8 cellular contexts compared by ENCODE assay signal in the genomic region with DNA sequence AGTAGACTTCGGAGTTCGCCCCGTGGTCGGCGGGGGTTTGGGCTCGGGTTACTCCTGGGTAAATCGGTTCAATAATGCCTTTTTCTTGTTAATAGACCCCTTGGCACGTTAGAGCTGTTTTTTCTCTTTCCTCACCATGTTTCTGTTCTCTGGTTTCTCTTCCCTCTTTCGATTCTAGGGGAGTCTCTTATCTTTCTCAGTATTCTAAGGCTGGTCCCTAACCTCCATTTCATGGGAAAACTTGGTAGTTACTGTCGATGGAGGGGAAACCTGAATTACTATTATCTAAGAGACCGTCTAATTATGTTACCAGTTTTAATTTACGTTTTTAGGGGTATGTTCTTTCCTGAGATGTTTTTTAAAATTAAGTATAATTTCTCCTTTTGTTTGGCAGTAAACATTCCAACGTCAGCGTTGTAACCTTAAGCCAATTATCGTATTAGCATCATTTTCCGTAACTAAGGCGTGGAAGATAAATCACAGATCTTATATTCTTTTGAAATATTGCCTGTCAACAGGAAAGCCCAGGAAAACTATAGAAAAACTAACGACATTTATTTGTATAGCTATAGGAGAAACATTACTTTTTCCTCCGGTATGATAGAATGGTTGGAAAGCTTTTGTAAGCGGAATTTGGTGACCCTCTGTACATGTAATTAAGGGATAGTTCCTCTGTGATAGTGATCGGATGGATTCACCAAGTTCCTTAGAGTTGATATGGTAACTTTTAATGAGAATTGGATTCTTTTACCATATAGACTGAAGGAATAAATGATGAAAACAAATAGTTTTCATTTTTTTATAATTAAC. TPM values are rescaled to one million over a fixed set of nuclear protein-coding genes. Genes with fewer than 3 reads are reported as not detected.
A peak's percentile ranks its signal among the peaks of the same experiment; 100 is the strongest.
DNase-seq lines count a peak whose midpoint lies in the region; ATAC-seq and TF ChIP-seq lines count a peak whose summit lies in the region.

No MANE protein-coding gene starts in this region.

- TF ChIP-seq CTCF in cardiac fibroblast (IDR thresholded peaks at IDR 0.05; ENCODE audit: low read depth, low read length), result no peak

- 4% methylated on average over 21 of the region's 21 CpGs for WGBS in urinary bladder

- H3K36me3 ChIP-seq in urinary bladder (ENCODE audit: insufficient read depth), result no peaks in the 10 kb centered on the region

- peak overlapping the region; percentile 99 for H3K27ac ChIP-seq in urinary bladder (ENCODE audit: low read depth)

- peak; percentile 29 for DNase-seq in ELR (ENCODE audit: low read depth)
- DNase-seq in MV-4-11 (lab: John Stamatoyannopoulos, UW), result peak; percentile 56
- peak; percentile 33 to 34 for DNase-seq in cardiac fibroblast (ENCODE audit: low read depth in 2 of 2)
- peak; percentile 35 to 39 for DNase-seq in lung microvascular endothelial cell (ENCODE audit: low read depth in 2 of 2)
- no peak for DNase-seq in NCI-H526 (lab: John Stamatoyannopoulos, UW)
- no peak for DNase-seq in 8988T

- H3K4me1 ChIP-seq in urinary bladder (ENCODE audit: insufficient read depth), result no peaks in the 10 kb centered on the region

- H3K4me3 ChIP-seq in cardiac fibroblast (replicated peaks in 1 of 2; ENCODE audit: low read depth in 2 of 2, low read length in 2 of 2), result peak overlapping the region; percentile 82 to 87
- peak overlapping the region; percentile 82 for H3K4me3 ChIP-seq in urinary bladder (ENCODE audit: low read depth, low read length)

- peak; percentile 49 for ATAC-seq in GM21717 (IDR thresholded peaks at IDR 0.05; ENCODE audit: unreplicated experiment)

RNA-seq across cellular contexts. Expression of gene BTAF1, which starts 0.8 kb away (rescaled TPM):
- total RNA-seq in lung microvascular endothelial cell, result 19.4 and 28.2 TPM in 2 replicates
- total RNA-seq in urinary bladder, result 81.8 TPM
- 14.4 TPM for polyA plus RNA-seq in urinary bladder

RNA-seq across cellular contexts. Expression of gene FGFBP3, which starts 15.1 kb away (rescaled TPM):
- total RNA-seq in lung microvascular endothelial cell, result 0.22 and 0.40 TPM in 2 replicates
- total RNA-seq in urinary bladder, result 1.5 TPM
- polyA plus RNA-seq in urinary bladder, result 1.6 TPM

Comparison
In these comparisons a context has a peak if more than half of its experiments do, and no peak if none do; other contexts are left out.
1. DNase-seq: peak in ELR (single experiment), MV-4-11 (single experiment), cardiac fibroblast (2 of 2) and lung microvascular endothelial cell (2 of 2); none in NCI-H526 (0 of 2) and 8988T (single experiment).